ENCODE assay signal across 25 cellular contexts in the genomic region with DNA sequence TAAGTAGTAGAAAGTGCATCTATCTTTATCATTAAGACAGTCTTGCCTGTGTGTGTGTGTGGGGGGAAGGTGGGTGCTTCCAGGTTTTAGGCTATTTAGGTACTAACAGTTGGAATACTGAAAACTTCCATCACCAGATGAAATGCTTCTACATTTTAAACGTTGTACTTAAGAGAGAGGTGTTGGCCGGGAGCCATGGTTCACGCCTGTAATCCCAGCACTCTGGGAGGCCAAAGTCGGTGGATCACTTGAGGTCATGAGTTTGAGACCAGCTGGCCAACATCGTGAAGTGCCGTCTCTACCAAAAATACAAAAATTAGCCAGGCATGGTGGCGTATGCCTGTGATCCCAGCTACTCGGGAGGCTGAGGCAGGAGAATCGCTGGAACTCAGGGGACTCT.
"Had no signal": no experiment of that assay in that cellular context is flagged by ENCODE, and none has a peak within 500 bp of the region (broad histone marks: within the 10 kb centered on the region; RNA-seq: fewer than 3 reads in every experiment).

No MANE protein-coding gene starts in this region.

- H3K27ac ChIP-seq: neural progenitor cell, ovary, parathyroid adenoma, psoas muscle, right lobe of liver, sigmoid colon, stomach, thoracic aorta, thyroid gland, tibial nerve, upper lobe of right lung, uterus had no signal

- FAIRE-seq: small intestine had no signal

- DNase-seq: natural killer cell; occipital lobe; ovary; posterior cingulate gyrus; psoas muscle; right cardiac atrium; right lobe of liver; sigmoid colon; small intestine; stimulated activated CD4-positive, alpha-beta T cell treated with anti-CD3 and anti-CD28 coated beads, Interleukin-15, amount 100 ng/mL, for 24 hours; stimulated activated CD4-positive, alpha-beta T cell treated with anti-CD3 and anti-CD28 coated beads, Interleukin-2, amount 100 ng/mL, for 24 hours; stimulated activated CD4-positive, alpha-beta T cell treated with anti-CD3 and anti-CD28 coated beads, Interleukin-2, amount 100 ng/mL, for 48 hours; stimulated activated CD4-positive, alpha-beta T cell treated with anti-CD3 and anti-CD28 coated beads, Interleukin-4, amount 100 ng/mL, for 24 hours; stimulated activated naive B cell treated with anti-CD40 and anti-IgM and Interleukin-4, amounts not matched to agents 10 μg/mL and 1 μg/mL and 100 μg/mL, for 72 hours; stimulated activated naive CD4-positive, alpha-beta T cell treated with Interleukin-2 at 50 U/mL for 16 hours; stomach; thyroid gland; trophoblast cell; upper lobe of right lung; uterus had no signal

- H3K36me3 ChIP-seq: neural progenitor cell, ovary, right lobe of liver, sigmoid colon, stomach, thoracic aorta, thyroid gland, tibial nerve, upper lobe of right lung, uterus had no signal

- H3K9ac ChIP-seq: neural progenitor cell, parathyroid adenoma had no signal

- H3K9me3 ChIP-seq: ovary, psoas muscle, right lobe of liver, sigmoid colon, thoracic aorta, thyroid gland, tibial nerve, upper lobe of right lung, uterus had no signal

- H3K4me1 ChIP-seq: parathyroid adenoma, psoas muscle, right lobe of liver, thyroid gland, upper lobe of right lung had no signal

- H3K79me2 ChIP-seq: parathyroid adenoma had no signal

- H3K4me2 ChIP-seq: neural progenitor cell had no signal

- H3K4me3 ChIP-seq: neural progenitor cell, ovary, psoas muscle, right lobe of liver, sigmoid colon, stomach, thoracic aorta, thyroid gland, tibial nerve, upper lobe of right lung, uterus had no signal

- H3K27me3 ChIP-seq: ovary, right lobe of liver, thyroid gland had no signal

- ATAC-seq: natural killer cell; psoas muscle; right cardiac atrium; right lobe of liver; stimulated activated effector memory CD8-positive, alpha-beta T cell treated with anti-CD3 and anti-CD28 coated beads, Interleukin-12 subunit alpha, Interleukin-12 subunit beta, amount 100 ng/mL, for 72 hours; stimulated activated naive B cell treated with anti-CD40 and anti-IgM and Interleukin-4, amounts not matched to agents 10 μg/mL and 1 μg/mL and 100 μg/mL, for 72 hours; upper lobe of right lung had no signal

- H2AFZ ChIP-seq: neural progenitor cell, parathyroid adenoma had no signal
